8 cellular contexts compared by ENCODE assay signal in genomic region chr9:120692901-120693573, GRCh38. TPM values are rescaled to one million over a fixed set of nuclear protein-coding genes. Genes with fewer than 3 reads are reported as not detected.
DNase-seq lines count a peak whose midpoint lies in the region; ATAC-seq lines count a peak whose summit lies in the region.

No MANE protein-coding gene starts in this region.

- no peaks in the 10 kb centered on the region for H3K9me3 ChIP-seq in skeletal muscle satellite cell (replicated peaks; ENCODE audit: low read length)

- peak overlapping the region; percentile 38 for H3K27ac Mint-ChIP-seq in activated CD8-positive, alpha-beta memory T cell treated with anti-CD3 and anti-CD28 coated beads, Interleukin-2, amount 10 ng/mL, durations not matched to agents 7 days and 5 days
- H3K27ac Mint-ChIP-seq in activated naive CD8-positive, alpha-beta T cell treated with anti-CD3 and anti-CD28 coated beads, Interleukin-2, amount 50 U/mL, for 24 hours: peak overlapping the region; percentile 2

- H3K4me2 ChIP-seq in skeletal muscle satellite cell (ENCODE audit: low read length): peak overlapping the region; percentile 53

- DNase-seq in activated CD8-positive, alpha-beta memory T cell treated with anti-CD3 and anti-CD28 coated beads, Interleukin-2, amount 10 ng/mL, durations not matched to agents 7 days and 5 days: no peak
- no peak for DNase-seq in activated CD8-positive, alpha-beta memory T cell treated with anti-CD3 and anti-CD28 coated beads for 24 hours
- no peak for DNase-seq in activated naive CD8-positive, alpha-beta T cell treated with anti-CD3 and anti-CD28 coated beads, Interleukin-2, amount 50 U/mL, for 24 hours
- DNase-seq in NCI-H510A treated with DMSO at 0.1 percent for 48 hours (lab: John Stamatoyannopoulos, UW) (no peak), NCI-H1694 (lab: John Stamatoyannopoulos, UW) (no peak)
- DNase-seq in activated CD4-positive, alpha-beta T cell treated with anti-CD3 and anti-CD28 coated beads, Interleukin-2, amount 50 U/mL, for 1 hour: no peak

- peaks cover 69% of the 10 kb centered on the region for H3K4me1 ChIP-seq in skeletal muscle satellite cell (ENCODE audit: control insufficient read depth, insufficient read depth, low read length)

- CTCF ChIA-PET in activated CD8-positive, alpha-beta memory T cell treated with anti-CD3 and anti-CD28 coated beads, Interleukin-2, amount 10 ng/mL, durations not matched to agents 7 days and 5 days (lab: Charles Lee): interaction anchor here (1.4 kb wide), 1 partner anchor 16 kb away, joined by 3 read pairs; no protein-coding TSS in a partner anchor

- H3K27me3 ChIP-seq in skeletal muscle satellite cell (ENCODE audit: control insufficient read depth, insufficient read depth, low read length): no peaks in the 10 kb centered on the region

- H3K27me3 Mint-ChIP-seq in activated CD8-positive, alpha-beta memory T cell treated with anti-CD3 and anti-CD28 coated beads, Interleukin-2, amount 10 ng/mL, durations not matched to agents 7 days and 5 days: no peaks in the 10 kb centered on the region
- H3K27me3 Mint-ChIP-seq in activated naive CD8-positive, alpha-beta T cell treated with anti-CD3 and anti-CD28 coated beads, Interleukin-2, amount 50 U/mL, for 24 hours: no peaks in the 10 kb centered on the region

- peak overlapping the region; percentile 23 for H3K9ac ChIP-seq in skeletal muscle satellite cell (ENCODE audit: low read depth, low read length)

- H3K36me3 ChIP-seq in skeletal muscle satellite cell (ENCODE audit: insufficient read depth, low read length): no peaks in the 10 kb centered on the region

- no peaks in the 10 kb centered on the region for H3K9me3 Mint-ChIP-seq in activated CD8-positive, alpha-beta memory T cell treated with anti-CD3 and anti-CD28 coated beads, Interleukin-2, amount 10 ng/mL, durations not matched to agents 7 days and 5 days (ENCODE audit: low read depth)
- no peaks in the 10 kb centered on the region for H3K9me3 Mint-ChIP-seq in activated naive CD8-positive, alpha-beta T cell treated with anti-CD3 and anti-CD28 coated beads, Interleukin-2, amount 50 U/mL, for 24 hours

- no peak overlapping the region for H3K4me3 Mint-ChIP-seq in activated CD8-positive, alpha-beta memory T cell treated with anti-CD3 and anti-CD28 coated beads, Interleukin-2, amount 10 ng/mL, durations not matched to agents 7 days and 5 days
- no peak overlapping the region for H3K4me3 Mint-ChIP-seq in activated naive CD8-positive, alpha-beta T cell treated with anti-CD3 and anti-CD28 coated beads, Interleukin-2, amount 50 U/mL, for 24 hours

- peaks cover 6% of the 10 kb centered on the region for H3K36me3 Mint-ChIP-seq in activated CD8-positive, alpha-beta memory T cell treated with anti-CD3 and anti-CD28 coated beads, Interleukin-2, amount 10 ng/mL, durations not matched to agents 7 days and 5 days
- H3K36me3 Mint-ChIP-seq in activated naive CD8-positive, alpha-beta T cell treated with anti-CD3 and anti-CD28 coated beads, Interleukin-2, amount 50 U/mL, for 24 hours (ENCODE audit: low read depth): peaks cover 1% of the 10 kb centered on the region

- H3K4me3 ChIP-seq in skeletal muscle satellite cell (ENCODE audit: low read length): no peak overlapping the region

- peaks cover 31% of the 10 kb centered on the region for H3K4me1 Mint-ChIP-seq in activated CD8-positive, alpha-beta memory T cell treated with anti-CD3 and anti-CD28 coated beads, Interleukin-2, amount 10 ng/mL, durations not matched to agents 7 days and 5 days
- H3K4me1 Mint-ChIP-seq in activated naive CD8-positive, alpha-beta T cell treated with anti-CD3 and anti-CD28 coated beads, Interleukin-2, amount 50 U/mL, for 24 hours: peaks cover 50% of the 10 kb centered on the region

- peak; percentile 82 for ATAC-seq in activated CD8-positive, alpha-beta memory T cell treated with anti-CD3 and anti-CD28 coated beads, Interleukin-2, amount 10 ng/mL, durations not matched to agents 7 days and 5 days
- peak; percentile 79 for ATAC-seq in HG03175 (IDR thresholded peaks at IDR 0.05; ENCODE audit: unreplicated experiment)
- peak; percentile 35 for ATAC-seq in activated naive CD8-positive, alpha-beta T cell treated with anti-CD3 and anti-CD28 coated beads, Interleukin-2, amount 50 U/mL, for 24 hours

RNA-seq across cellular contexts. Expression of gene MEGF9, which starts 21.2 kb away (rescaled TPM):
- total RNA-seq in activated CD8-positive, alpha-beta memory T cell treated with anti-CD3 and anti-CD28 coated beads, Interleukin-2, amount 10 ng/mL, durations not matched to agents 7 days and 5 days: 1 to 10 TPM; 6.4 to 6.7 TPM
- total RNA-seq in skeletal muscle satellite cell (2012; rRNA removed): 6.1 and 6.3 TPM in 2 replicates
